Comparison of ENCODE assay signal across 9 cellular contexts in the genomic region with DNA sequence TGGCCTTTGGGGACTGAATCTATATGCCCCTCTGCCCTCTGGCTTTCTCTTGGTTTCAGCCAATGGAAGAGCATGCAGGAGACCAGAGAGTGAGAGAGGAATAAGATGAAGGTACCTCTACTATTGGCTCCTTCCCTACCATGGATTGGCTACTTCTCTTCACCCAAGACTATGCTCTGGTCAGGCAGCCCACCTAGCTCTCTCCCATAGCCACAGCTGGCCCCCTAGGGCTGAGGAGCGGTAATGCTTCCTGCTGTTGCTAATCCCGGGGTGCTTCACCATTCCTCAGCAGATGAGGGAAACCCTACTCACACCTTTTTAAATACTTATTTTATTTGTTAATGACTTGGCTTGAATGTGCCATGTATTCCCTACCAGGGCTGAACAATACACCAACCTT.
A peak's percentile ranks its signal among the peaks of the same experiment; 100 is the strongest.
DNase-seq lines count a peak whose midpoint lies in the region; ATAC-seq and TF ChIP-seq lines count a peak whose summit lies in the region.
"Had no signal": no experiment of that assay in that cellular context is flagged by ENCODE, and none has a peak within 500 bp of the region (broad histone marks: within the 10 kb centered on the region; RNA-seq: fewer than 3 reads in every experiment).

No MANE protein-coding gene starts in this region.

- no peak overlapping the region for H3K4me3 ChIP-seq in HCT116 (replicated peaks in 1 of 2; ENCODE audit: low read depth in 1 of 2, low read length in 2 of 2)
- H3K4me3 ChIP-seq in RWPE2 (ENCODE audit: severe bottlenecking): no peak overlapping the region
- no peak overlapping the region for H3K4me3 ChIP-seq in iPS DF 6.9 (ENCODE audit: low read length)
- no peak overlapping the region for H3K4me3 ChIP-seq in Peyer's patch
- H3K4me3 ChIP-seq: lower lobe of right lung had no signal

- POLR2A ChIA-PET in HCT116 (lab: Charles Lee): no interaction called here

- BruUV-seq in HCT116 (replicated peaks; lab: Mats Ljungman, UMichigan): no TSS peak

- no peaks in the 10 kb centered on the region for H3K36me3 ChIP-seq in HCT116 (ENCODE audit: control insufficient read depth in 1 of 2, insufficient read depth in 2 of 2, low read length in 2 of 2)
- no peaks in the 10 kb centered on the region for H3K36me3 ChIP-seq in RWPE2 (ENCODE audit: low read depth)
- no peaks in the 10 kb centered on the region for H3K36me3 ChIP-seq in iPS DF 6.9 (ENCODE audit: control insufficient read depth, insufficient read depth, low read length)
- no peaks in the 10 kb centered on the region for H3K36me3 ChIP-seq in Peyer's patch
- H3K36me3 ChIP-seq: lower lobe of right lung had no signal

- CTCF ChIA-PET in HCT116 (lab: Charles Lee): interaction anchor here (1.4 to 1.7 kb wide), 3 partner anchors 10 to 42 kb away, joined by 3 to 4 read pairs (median 4); no protein-coding TSS in a partner anchor

- TF ChIP-seq CTCF in HCT116 (IDR thresholded peaks at IDR 0.05 in 2 of 3, conservative IDR thresholded peaks at IDR 0.05 in 1 of 3; ENCODE audit: borderline replicate concordance in 1 of 3, insufficient read depth in 1 of 3, low read depth in 2 of 3, low read length in 2 of 3): peak in 2 of 3 experiments; percentile 64 to 87; a peak in 4 of 6 replicates
- TF ChIP-seq CTCF in RWPE2 (IDR thresholded peaks at IDR 0.05; ENCODE audit: poor library complexity, severe bottlenecking): peak; percentile 26
- no peak for TF ChIP-seq CTCF in Peyer's patch (IDR thresholded peaks at IDR 0.05)

- DNase-seq in ELF-1 (ENCODE audit: low read depth, low spot score) (peak; percentile 39), HCT116 (ENCODE audit: low read depth, low spot score) (peak; percentile 36), RWPE2 (ENCODE audit: low spot score) (no peak), iPS DF 6.9 (ENCODE audit: low read depth, low spot score) (peak; percentile 20), NCI-H146 treated with DMSO at 0.1 percent for 48 hours (lab: John Stamatoyannopoulos, UW; ENCODE audit: unreplicated experiment) (no peak), NCI-H1436 (lab: John Stamatoyannopoulos, UW) (no peak), Peyer's patch (no peak), anterior cingulate cortex (lab: John Stamatoyannopoulos, UW) (no peak)
- DNase-seq: lower lobe of right lung had no signal

- H3K4me1 ChIP-seq in HCT116 (ENCODE audit: control insufficient read depth in 1 of 2, insufficient read depth in 2 of 2, low read length in 2 of 2): no peaks in the 10 kb centered on the region
- peaks cover 8% of the 10 kb centered on the region for H3K4me1 ChIP-seq in RWPE2 (ENCODE audit: insufficient read depth, poor library complexity, severe bottlenecking)
- no peaks in the 10 kb centered on the region for H3K4me1 ChIP-seq in iPS DF 6.9 (ENCODE audit: control insufficient read depth, insufficient read depth, low read length)
- no peaks in the 10 kb centered on the region for H3K4me1 ChIP-seq in Peyer's patch
- H3K4me1 ChIP-seq: lower lobe of right lung had no signal

- WGBS in iPS DF 6.9 (ENCODE audit: insufficient coverage, insufficient read length): no CpG with 5 or more reads among the region's 2 CpGs

- no peak overlapping the region for H3K9ac ChIP-seq in HCT116 (ENCODE audit: low read length)

- no peaks in the 10 kb centered on the region for H3K79me2 ChIP-seq in HCT116 (ENCODE audit: insufficient read depth, low read length)

- H2AFZ ChIP-seq in HCT116 (ENCODE audit: low read depth, low read length, poor library complexity, severe bottlenecking): no peak overlapping the region

- H4K20me1 ChIP-seq in HCT116 (ENCODE audit: insufficient read depth): no peaks in the 10 kb centered on the region

- H3K27me3 ChIP-seq in HCT116 (ENCODE audit: insufficient read depth, low read length) (no peaks in the 10 kb centered on the region), RWPE2 (ENCODE audit: insufficient read depth, poor library complexity, severe bottlenecking) (no peaks in the 10 kb centered on the region), iPS DF 6.9 (ENCODE audit: control insufficient read depth, insufficient read depth, low read length) (no peaks in the 10 kb centered on the region), Peyer's patch (no peaks in the 10 kb centered on the region)

- no peaks in the 10 kb centered on the region for H3K9me3 ChIP-seq in HCT116 (ENCODE audit: control insufficient read depth in 1 of 2, insufficient read depth in 1 of 2, low read depth in 1 of 2, low read length in 2 of 2)
- H3K9me3 ChIP-seq in RWPE2 (ENCODE audit: severe bottlenecking): no peaks in the 10 kb centered on the region
- no peaks in the 10 kb centered on the region for H3K9me3 ChIP-seq in iPS DF 6.9 (ENCODE audit: control insufficient read depth, insufficient read depth, low read length)
- H3K9me3 ChIP-seq in Peyer's patch: no peaks in the 10 kb centered on the region
- H3K9me3 ChIP-seq: lower lobe of right lung had no signal

- RAD21 ChIA-PET in HCT116 (lab: Charles Lee; ENCODE audit: low non-redundant PET in 1 of 2, low total read pairs in 2 of 2, uncharacterized antibody in 2 of 2, unreplicated experiment in 2 of 2): no interaction called here

- TF ChIP-seq POLR2A in HCT116 (IDR thresholded peaks at IDR 0.05; ENCODE audit: borderline replicate concordance, extremely low read depth, insufficient read depth, insufficient read length): no peak
- TF ChIP-seq POLR2A in Peyer's patch (IDR thresholded peaks at IDR 0.05): no peak

- H3K27ac ChIP-seq in HCT116 (ENCODE audit: low read depth, low read length) (no peak overlapping the region), RWPE2 (ENCODE audit: poor library complexity, severe bottlenecking) (no peak overlapping the region), iPS DF 6.9 (ENCODE audit: low read length) (no peak overlapping the region), Peyer's patch (no peak overlapping the region)
- H3K27ac ChIP-seq: lower lobe of right lung had no signal

- H3K9me2 ChIP-seq in HCT116 (ENCODE audit: insufficient read depth): no peaks in the 10 kb centered on the region

- ATAC-seq in HCT116 (peak; percentile 99), RWPE2 (ENCODE audit: low read depth) (no peak; the same call in 2 of the 3 replicates)

- no peak overlapping the region for H3K4me2 ChIP-seq in HCT116 (ENCODE audit: low read length)

- TF ChIP-seq RAD21 in HCT116 (IDR thresholded peaks at IDR 0.05; ENCODE audit: low read depth): peak; percentile 71

- intact Hi-C loops in HCT116 (cut with micrococcal nuclease): no loop called here

TF ChIP-seq in HCT116, 20 proteins besides CTCF, POLR2A, EP300 and RAD21 (continues in another document):
- TF ChIP-seq ZBTB33 (IDR thresholded peaks at IDR 0.05; ENCODE audit: extremely low read depth, insufficient replicate concordance, low read length) (no peak), EZH2 (IDR thresholded peaks at IDR 0.05) (no peak), MAX (IDR thresholded peaks at IDR 0.05) (no peak), CBX3 (IDR thresholded peaks at IDR 0.05; ENCODE audit: low read depth) (no peak), SIN3A (IDR thresholded peaks at IDR 0.05; ENCODE audit: low read depth) (no peak), ELF1 (IDR thresholded peaks at IDR 0.05; ENCODE audit: borderline replicate concordance, low read depth) (no peak), EGR1 (IDR thresholded peaks at IDR 0.05; ENCODE audit: low read depth) (no peak), YY1 (IDR thresholded peaks at IDR 0.05; ENCODE audit: extremely low read depth, insufficient replicate concordance, low read depth, low read length) (no peak), SRF (IDR thresholded peaks at IDR 0.05; ENCODE audit: low read depth) (no peak), FOSL1 (IDR thresholded peaks at IDR 0.05; ENCODE audit: low read depth) (no peak), EZH2phosphoT487 (IDR thresholded peaks at IDR 0.05; ENCODE audit: borderline replicate concordance) (no peak)
- TF ChIP-seq, protein P1, sequence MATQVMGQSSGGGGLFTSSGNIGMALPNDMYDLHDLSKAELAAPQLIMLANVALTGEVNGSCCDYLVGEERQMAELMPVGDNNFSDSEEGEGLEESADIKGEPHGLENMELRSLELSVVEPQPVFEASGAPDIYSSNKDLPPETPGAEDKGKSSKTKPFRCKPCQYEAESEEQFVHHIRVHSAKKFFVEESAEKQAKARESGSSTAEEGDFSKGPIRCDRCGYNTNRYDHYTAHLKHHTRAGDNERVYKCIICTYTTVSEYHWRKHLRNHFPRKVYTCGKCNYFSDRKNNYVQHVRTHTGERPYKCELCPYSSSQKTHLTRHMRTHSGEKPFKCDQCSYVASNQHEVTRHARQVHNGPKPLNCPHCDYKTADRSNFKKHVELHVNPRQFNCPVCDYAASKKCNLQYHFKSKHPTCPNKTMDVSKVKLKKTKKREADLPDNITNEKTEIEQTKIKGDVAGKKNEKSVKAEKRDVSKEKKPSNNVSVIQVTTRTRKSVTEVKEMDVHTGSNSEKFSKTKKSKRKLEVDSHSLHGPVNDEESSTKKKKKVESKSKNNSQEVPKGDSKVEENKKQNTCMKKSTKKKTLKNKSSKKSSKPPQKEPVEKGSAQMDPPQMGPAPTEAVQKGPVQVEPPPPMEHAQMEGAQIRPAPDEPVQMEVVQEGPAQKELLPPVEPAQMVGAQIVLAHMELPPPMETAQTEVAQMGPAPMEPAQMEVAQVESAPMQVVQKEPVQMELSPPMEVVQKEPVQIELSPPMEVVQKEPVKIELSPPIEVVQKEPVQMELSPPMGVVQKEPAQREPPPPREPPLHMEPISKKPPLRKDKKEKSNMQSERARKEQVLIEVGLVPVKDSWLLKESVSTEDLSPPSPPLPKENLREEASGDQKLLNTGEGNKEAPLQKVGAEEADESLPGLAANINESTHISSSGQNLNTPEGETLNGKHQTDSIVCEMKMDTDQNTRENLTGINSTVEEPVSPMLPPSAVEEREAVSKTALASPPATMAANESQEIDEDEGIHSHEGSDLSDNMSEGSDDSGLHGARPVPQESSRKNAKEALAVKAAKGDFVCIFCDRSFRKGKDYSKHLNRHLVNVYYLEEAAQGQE (IDR thresholded peaks at IDR 0.05; ENCODE audit: low read depth): no peak

Comparison
In these comparisons a context has a peak if more than half of its experiments do, and no peak if none do; other contexts are left out.
1. DNase-seq: peak in ELF-1 (single experiment), HCT116 (single experiment) and iPS DF 6.9 (single experiment); none in RWPE2 (single experiment), NCI-H146 treated with DMSO at 0.1 percent for 48 hours (single experiment), NCI-H1436 (single experiment), Peyer's patch (0 of 3) and anterior cingulate cortex (0 of 58).
2. CTCF ChIP-seq: peak in HCT116 (2 of 3) and RWPE2 (single experiment); none in Peyer's patch (0 of 6).